In the genomic region with DNA sequence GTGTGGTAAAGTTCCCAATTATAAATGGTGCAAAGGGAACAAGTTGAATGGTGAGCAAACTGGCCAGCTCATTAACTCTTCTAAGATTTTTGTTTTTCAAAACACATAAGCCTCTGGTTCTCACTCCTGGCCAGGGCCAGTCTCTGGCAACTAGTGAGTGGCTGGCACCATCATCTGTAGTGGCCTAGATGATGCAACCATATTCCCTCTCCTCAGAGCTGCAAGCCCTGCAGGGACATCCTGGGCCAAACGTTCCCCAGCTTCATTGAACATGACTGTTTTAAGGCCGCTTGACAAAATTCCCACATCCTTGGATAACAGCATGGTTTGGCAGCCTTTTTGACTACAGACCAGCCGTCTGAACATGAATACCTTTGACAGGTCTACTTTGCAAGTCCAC, we compare ENCODE assay signal across 1 cellular context.
TF ChIP-seq lines count a peak whose summit lies in the region.

No MANE protein-coding gene starts in this region.

TF ChIP-seq in WTC11, 78 proteins besides CTCF, POLR2A, EP300 and RAD21:
- TF ChIP-seq E2F1 (CRISPR knock-in tag; IDR thresholded peaks at IDR 0.05): no peak
- no peak for TF ChIP-seq ZNF512 (CRISPR knock-in tag; IDR thresholded peaks at IDR 0.05; ENCODE audit: borderline replicate concordance)
- no peak for TF ChIP-seq ZNF138 (CRISPR knock-in tag; conservative IDR thresholded peaks at IDR 0.05)
- no peak for TF ChIP-seq SMAD4 (CRISPR knock-in tag; IDR thresholded peaks at IDR 0.05)
- TF ChIP-seq CBFB (CRISPR knock-in tag; IDR thresholded peaks at IDR 0.05; ENCODE audit: low read depth): no peak
- no peak for TF ChIP-seq TCF7 (CRISPR knock-in tag; IDR thresholded peaks at IDR 0.05; ENCODE audit: low read depth)
- no peak for TF ChIP-seq TP53 (CRISPR knock-in tag; IDR thresholded peaks at IDR 0.05)
- TF ChIP-seq NFATC4 (CRISPR knock-in tag; IDR thresholded peaks at IDR 0.05): no peak
- no peak for TF ChIP-seq ZNF121 (CRISPR knock-in tag; IDR thresholded peaks at IDR 0.05)
- no peak for TF ChIP-seq JUN (CRISPR knock-in tag; IDR thresholded peaks at IDR 0.05)
